Comparison of ENCODE assay signal across 1 cellular context in genomic region chr10:84427903-84428650, GRCh38.
TF ChIP-seq lines count a peak whose summit lies in the region.

No MANE protein-coding gene starts in this region.

TF ChIP-seq in WTC11, 78 proteins besides CTCF, POLR2A, EP300 and RAD21 (continued from another document):
- TF ChIP-seq, protein P1, sequence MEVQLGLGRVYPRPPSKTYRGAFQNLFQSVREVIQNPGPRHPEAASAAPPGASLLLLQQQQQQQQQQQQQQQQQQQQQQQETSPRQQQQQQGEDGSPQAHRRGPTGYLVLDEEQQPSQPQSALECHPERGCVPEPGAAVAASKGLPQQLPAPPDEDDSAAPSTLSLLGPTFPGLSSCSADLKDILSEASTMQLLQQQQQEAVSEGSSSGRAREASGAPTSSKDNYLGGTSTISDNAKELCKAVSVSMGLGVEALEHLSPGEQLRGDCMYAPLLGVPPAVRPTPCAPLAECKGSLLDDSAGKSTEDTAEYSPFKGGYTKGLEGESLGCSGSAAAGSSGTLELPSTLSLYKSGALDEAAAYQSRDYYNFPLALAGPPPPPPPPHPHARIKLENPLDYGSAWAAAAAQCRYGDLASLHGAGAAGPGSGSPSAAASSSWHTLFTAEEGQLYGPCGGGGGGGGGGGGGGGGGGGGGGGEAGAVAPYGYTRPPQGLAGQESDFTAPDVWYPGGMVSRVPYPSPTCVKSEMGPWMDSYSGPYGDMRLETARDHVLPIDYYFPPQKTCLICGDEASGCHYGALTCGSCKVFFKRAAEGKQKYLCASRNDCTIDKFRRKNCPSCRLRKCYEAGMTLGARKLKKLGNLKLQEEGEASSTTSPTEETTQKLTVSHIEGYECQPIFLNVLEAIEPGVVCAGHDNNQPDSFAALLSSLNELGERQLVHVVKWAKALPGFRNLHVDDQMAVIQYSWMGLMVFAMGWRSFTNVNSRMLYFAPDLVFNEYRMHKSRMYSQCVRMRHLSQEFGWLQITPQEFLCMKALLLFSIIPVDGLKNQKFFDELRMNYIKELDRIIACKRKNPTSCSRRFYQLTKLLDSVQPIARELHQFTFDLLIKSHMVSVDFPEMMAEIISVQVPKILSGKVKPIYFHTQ (CRISPR knock-in tag; IDR thresholded peaks at IDR 0.05) = no peak
- no peak for TF ChIP-seq GABPB1 (CRISPR knock-in tag; IDR thresholded peaks at IDR 0.05)
- TF ChIP-seq FOXP1 (CRISPR knock-in tag; IDR thresholded peaks at IDR 0.05; ENCODE audit: borderline replicate concordance) = no peak
- no peak for TF ChIP-seq ZNF416 (CRISPR knock-in tag; IDR thresholded peaks at IDR 0.05)
- TF ChIP-seq CREB1 (CRISPR knock-in tag; IDR thresholded peaks at IDR 0.05) = no peak
- TF ChIP-seq NFATC4 (CRISPR knock-in tag; IDR thresholded peaks at IDR 0.05) = no peak
